Comparison of ENCODE assay signal across 12 cellular contexts in genomic region chr14:72714094-72714493, GRCh38.
A peak's percentile ranks its signal among the peaks of the same experiment; 100 is the strongest.
DNase-seq lines count a peak whose midpoint lies in the region; ATAC-seq and TF ChIP-seq lines count a peak whose summit lies in the region.
"Had no signal": no experiment of that assay in that cellular context is flagged by ENCODE, and none has a peak within 500 bp of the region (broad histone marks: within the 10 kb centered on the region; RNA-seq: fewer than 3 reads in every experiment).

No MANE protein-coding gene starts in this region.

- H4K20me1 ChIP-seq in hepatocyte (ENCODE audit: insufficient read depth, poor library complexity, severe bottlenecking), result no peaks in the 10 kb centered on the region

- no peaks in the 10 kb centered on the region for H3K36me3 ChIP-seq in hepatocyte (replicated peaks; ENCODE audit: insufficient read depth, low read depth)
- H3K36me3 ChIP-seq: esophagus squamous epithelium, HAP-1 had no signal

- peak; percentile 84 for DNase-seq in activated CD4-positive, alpha-beta T cell treated with anti-CD3 and anti-CD28 coated beads, Interleukin-2, amount 10 ng/mL, durations not matched to agents 24 days and 14 days
- DNase-seq in activated CD4-positive, alpha-beta T cell treated with anti-CD3 and anti-CD28 coated beads for 4 hours, result no peak
- peak; percentile 4 for DNase-seq in central memory CD4-positive, alpha-beta T cell
- peak; percentile 21 to 75 for DNase-seq in stimulated activated effector memory CD8-positive, alpha-beta T cell treated with anti-CD3 and anti-CD28 coated beads, Interleukin-12 subunit alpha, Interleukin-12 subunit beta, amount 100 ng/mL, for 72 hours (ENCODE audit: low spot score in 2 of 2)
- DNase-seq in cerebellum (ENCODE audit: low spot score) (no peak), mesenteric fat pad (ENCODE audit: low spot score) (no peak), hepatocyte (ENCODE audit: low spot score) (no peak)
- DNase-seq: esophagus squamous epithelium, IMR-90, midbrain had no signal

- peak overlapping the region; percentile 73 for H3K27ac Mint-ChIP-seq in activated CD4-positive, alpha-beta T cell treated with anti-CD3 and anti-CD28 coated beads, Interleukin-2, amount 10 ng/mL, durations not matched to agents 24 days and 14 days
- peak overlapping the region; percentile 56 for H3K27ac Mint-ChIP-seq in T-helper 1 cell treated with Interleukin-12 subunit alpha and Interleukin-12 subunit beta and Interleukin-4 antibody, amounts not matched to agents 30 μg/mL and 1 μg/mL, for 36 hours
- H3K27ac Mint-ChIP-seq in stimulated activated effector memory CD8-positive, alpha-beta T cell treated with anti-CD3 and anti-CD28 coated beads, Interleukin-12 subunit alpha, Interleukin-12 subunit beta, amount 100 ng/mL, for 72 hours, result peak overlapping the region; percentile 65

- peaks cover 7% of the 10 kb centered on the region for H3K27me3 Mint-ChIP-seq in activated CD4-positive, alpha-beta T cell treated with anti-CD3 and anti-CD28 coated beads, Interleukin-2, amount 10 ng/mL, durations not matched to agents 24 days and 14 days
- no peaks in the 10 kb centered on the region for H3K27me3 Mint-ChIP-seq in T-helper 1 cell treated with Interleukin-12 subunit alpha and Interleukin-12 subunit beta and Interleukin-4 antibody, amounts not matched to agents 30 μg/mL and 1 μg/mL, for 36 hours (ENCODE audit: low read depth)

- H3K4me3 ChIP-seq in hepatocyte, result no peak overlapping the region
- H3K4me3 ChIP-seq: esophagus squamous epithelium, HAP-1 had no signal

- peak overlapping the region; percentile 73 for H3K4me3 Mint-ChIP-seq in activated CD4-positive, alpha-beta T cell treated with anti-CD3 and anti-CD28 coated beads, Interleukin-2, amount 10 ng/mL, durations not matched to agents 24 days and 14 days
- peak overlapping the region; percentile 64 for H3K4me3 Mint-ChIP-seq in T-helper 1 cell treated with Interleukin-12 subunit alpha and Interleukin-12 subunit beta and Interleukin-4 antibody, amounts not matched to agents 30 μg/mL and 1 μg/mL, for 36 hours
- peak overlapping the region; percentile 62 for H3K4me3 Mint-ChIP-seq in stimulated activated effector memory CD8-positive, alpha-beta T cell treated with anti-CD3 and anti-CD28 coated beads, Interleukin-12 subunit alpha, Interleukin-12 subunit beta, amount 100 ng/mL, for 72 hours

- ATAC-seq in stimulated activated effector memory CD8-positive, alpha-beta T cell treated with anti-CD3 and anti-CD28 coated beads, Interleukin-12 subunit alpha, Interleukin-12 subunit beta, amount 100 ng/mL, for 72 hours, result peak; percentile 78

- H3K79me2 ChIP-seq in hepatocyte, result no peaks in the 10 kb centered on the region

- WGBS in hepatocyte (ENCODE audit: low lambda C conversion rate, missing lambda C conversion rate), result 94% methylated on average over 14 of the region's 14 CpGs

- H3K36me3 Mint-ChIP-seq in activated CD4-positive, alpha-beta T cell treated with anti-CD3 and anti-CD28 coated beads, Interleukin-2, amount 10 ng/mL, durations not matched to agents 24 days and 14 days (ENCODE audit: low read depth), result peaks cover 5% of the 10 kb centered on the region
- H3K36me3 Mint-ChIP-seq in T-helper 1 cell treated with Interleukin-12 subunit alpha and Interleukin-12 subunit beta and Interleukin-4 antibody, amounts not matched to agents 30 μg/mL and 1 μg/mL, for 36 hours (ENCODE audit: low read depth), result peaks cover 19% of the 10 kb centered on the region
- H3K36me3 Mint-ChIP-seq in stimulated activated effector memory CD8-positive, alpha-beta T cell treated with anti-CD3 and anti-CD28 coated beads, Interleukin-12 subunit alpha, Interleukin-12 subunit beta, amount 100 ng/mL, for 72 hours, result no peaks in the 10 kb centered on the region

- intact Hi-C loops in activated CD4-positive, alpha-beta T cell treated with anti-CD3 and anti-CD28 coated beads, Interleukin-2, amount 10 ng/mL, durations not matched to agents 24 days and 14 days (cut with micrococcal nuclease), result loop anchor here (5.0 kb wide), 1 partner anchor 197 kb away; no protein-coding TSS in a partner anchor

- no peaks in the 10 kb centered on the region for H3K9me3 Mint-ChIP-seq in activated CD4-positive, alpha-beta T cell treated with anti-CD3 and anti-CD28 coated beads, Interleukin-2, amount 10 ng/mL, durations not matched to agents 24 days and 14 days
- no peaks in the 10 kb centered on the region for H3K9me3 Mint-ChIP-seq in T-helper 1 cell treated with Interleukin-12 subunit alpha and Interleukin-12 subunit beta and Interleukin-4 antibody, amounts not matched to agents 30 μg/mL and 1 μg/mL, for 36 hours
- H3K9me3 Mint-ChIP-seq in stimulated activated effector memory CD8-positive, alpha-beta T cell treated with anti-CD3 and anti-CD28 coated beads, Interleukin-12 subunit alpha, Interleukin-12 subunit beta, amount 100 ng/mL, for 72 hours, result no peaks in the 10 kb centered on the region

- peaks cover 43% of the 10 kb centered on the region for H3K4me1 Mint-ChIP-seq in activated CD4-positive, alpha-beta T cell treated with anti-CD3 and anti-CD28 coated beads, Interleukin-2, amount 10 ng/mL, durations not matched to agents 24 days and 14 days
- peaks cover 42% of the 10 kb centered on the region for H3K4me1 Mint-ChIP-seq in T-helper 1 cell treated with Interleukin-12 subunit alpha and Interleukin-12 subunit beta and Interleukin-4 antibody, amounts not matched to agents 30 μg/mL and 1 μg/mL, for 36 hours (ENCODE audit: low read depth)
- H3K4me1 Mint-ChIP-seq in stimulated activated effector memory CD8-positive, alpha-beta T cell treated with anti-CD3 and anti-CD28 coated beads, Interleukin-12 subunit alpha, Interleukin-12 subunit beta, amount 100 ng/mL, for 72 hours, result peaks cover 53% of the 10 kb centered on the region

- H3K4me2 ChIP-seq in hepatocyte, result no peak overlapping the region

- no peaks in the 10 kb centered on the region for H3K9me2 ChIP-seq in hepatocyte (replicated peaks; ENCODE audit: insufficient read depth)

- H3K9me3 ChIP-seq in hepatocyte (ENCODE audit: low read depth), result no peaks in the 10 kb centered on the region
- H3K9me3 ChIP-seq: esophagus squamous epithelium, HAP-1 had no signal

- TF ChIP-seq CTCF in hepatocyte (IDR thresholded peaks at IDR 0.05; ENCODE audit: poor library complexity), result no peak

- no peaks in the 10 kb centered on the region for H3K4me1 ChIP-seq in hepatocyte (ENCODE audit: insufficient read depth)
- H3K4me1 ChIP-seq: HAP-1 had no signal

- H2AFZ ChIP-seq in hepatocyte, result no peak overlapping the region

- H3K27ac ChIP-seq in hepatocyte, result no peak overlapping the region
- H3K27ac ChIP-seq: esophagus squamous epithelium had no signal

- H3K27me3 ChIP-seq in hepatocyte, result no peaks in the 10 kb centered on the region
- H3K27me3 ChIP-seq: esophagus squamous epithelium had no signal

Comparison
In these comparisons a context has a peak if more than half of its experiments do, and no peak if none do; other contexts are left out.
1. DNase-seq: peak in activated CD4-positive, alpha-beta T cell treated with anti-CD3 and anti-CD28 coated beads, Interleukin-2, amount 10 ng/mL, durations not matched to agents 24 days and 14 days (single experiment), central memory CD4-positive, alpha-beta T cell (single experiment) and stimulated activated effector memory CD8-positive, alpha-beta T cell treated with anti-CD3 and anti-CD28 coated beads, Interleukin-12 subunit alpha, Interleukin-12 subunit beta, amount 100 ng/mL, for 72 hours (2 of 2); none in activated CD4-positive, alpha-beta T cell treated with anti-CD3 and anti-CD28 coated beads for 4 hours (0 of 2), cerebellum (single experiment), mesenteric fat pad (single experiment) and hepatocyte (single experiment).
2. Peak in every context shown above with its lines, with median percentiles within 50 percentile points of each other: H3K27ac Mint-ChIP-seq and H3K4me3 Mint-ChIP-seq.